Comparison of ENCODE assay signal across 1 cellular context in genomic region chr16:83814654-83814985, GRCh38.
TF ChIP-seq lines count a peak whose summit lies in the region.

No MANE protein-coding gene starts in this region.

TF ChIP-seq in HepG2, 621 proteins besides CTCF, POLR2A, EP300 and RAD21:
- TF ChIP-seq ZFP91 (CRISPR knock-in tag; IDR thresholded peaks at IDR 0.05; ENCODE audit: borderline replicate concordance) (0 out of 2 replicates have a peak, but pooled peaks have one; percentile 4), GATAD2A (CRISPR knock-in tag; IDR thresholded peaks at IDR 0.05) (no peak)
TF ChIP-seq in HepG2: peak in this region for 1.
